ENCODE assay signal across 10 cellular contexts in the genomic region with DNA sequence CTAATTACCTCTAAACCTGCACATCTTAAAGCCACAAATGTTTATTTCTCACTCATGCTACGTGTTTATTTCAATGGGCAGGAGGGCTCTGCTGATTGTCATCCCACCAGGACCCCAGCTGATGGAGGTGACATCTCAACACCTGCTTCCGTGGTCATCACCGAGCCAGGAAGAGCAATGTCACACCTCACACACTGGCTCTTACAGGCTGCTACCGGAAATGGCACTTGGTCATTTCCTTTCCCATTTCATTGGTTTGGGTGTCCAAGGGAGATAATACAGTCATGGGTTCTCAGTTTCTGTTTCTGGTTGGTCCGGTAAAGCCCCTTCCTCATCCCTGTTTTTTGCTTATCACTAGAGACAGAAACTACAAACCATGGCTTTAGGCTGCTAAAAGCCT. TPM values are rescaled to one million over a fixed set of nuclear protein-coding genes. Genes with fewer than 3 reads are reported as not detected.
DNase-seq lines count a peak whose midpoint lies in the region; ATAC-seq and TF ChIP-seq lines count a peak whose summit lies in the region.
"Had no signal": no experiment of that assay in that cellular context is flagged by ENCODE, and none has a peak within 500 bp of the region (broad histone marks: within the 10 kb centered on the region; RNA-seq: fewer than 3 reads in every experiment).

No MANE protein-coding gene starts in this region.

- H3K18ac ChIP-seq in mesendoderm (ENCODE audit: low read length) = no peak overlapping the region

- H2BK5ac ChIP-seq in mesendoderm (ENCODE audit: low read length) = no peak overlapping the region

- H3K4me3 ChIP-seq in esophagus muscularis mucosa (no peak overlapping the region), mesendoderm (ENCODE audit: low read length) (no peak overlapping the region)

- H3K9me3 ChIP-seq in esophagus muscularis mucosa = no peaks in the 10 kb centered on the region

- no peaks in the 10 kb centered on the region for H3K79me2 ChIP-seq in mesendoderm (ENCODE audit: control insufficient read depth, insufficient read depth, low read length)

- H3K36me3 ChIP-seq in esophagus muscularis mucosa = peaks cover 6 to 34% (median 13%) of the 10 kb centered on the region in 4 donors
- H3K36me3 ChIP-seq in mesendoderm (ENCODE audit: control insufficient read depth, insufficient read depth, low read length) = no peaks in the 10 kb centered on the region

- H3K23ac ChIP-seq in mesendoderm (ENCODE audit: low read length) = no peak overlapping the region

- no peak for TF ChIP-seq POLR2A in esophagus muscularis mucosa (IDR thresholded peaks at IDR 0.05; ENCODE audit: low read depth)

- TF ChIP-seq EP300 in esophagus muscularis mucosa (IDR thresholded peaks at IDR 0.05) = no peak

- ATAC-seq in GM19452 (IDR thresholded peaks at IDR 0.05; ENCODE audit: unreplicated experiment) (peak; percentile 93), HG03432 (IDR thresholded peaks at IDR 0.05; ENCODE audit: unreplicated experiment) (peak; percentile 75), GM21515 (IDR thresholded peaks at IDR 0.05; ENCODE audit: unreplicated experiment) (no peak)

- H3K4me1 ChIP-seq in esophagus muscularis mucosa = peaks cover 35 to 67% (median 56%) of the 10 kb centered on the region in 4 donors
- H3K4me1 ChIP-seq in mesendoderm (ENCODE audit: control insufficient read depth, low read depth, low read length) = no peaks in the 10 kb centered on the region

- TF ChIP-seq CTCF in esophagus muscularis mucosa (IDR thresholded peaks at IDR 0.05) = no peak

- H2BK15ac ChIP-seq in mesendoderm (replicated peaks; ENCODE audit: low read depth) = no peak overlapping the region

- no peak overlapping the region for H4K5ac ChIP-seq in mesendoderm (ENCODE audit: low read length)

- H3K27me3 ChIP-seq in esophagus muscularis mucosa (no peaks in the 10 kb centered on the region), mesendoderm (ENCODE audit: insufficient read depth, low read length, poor library complexity) (no peaks in the 10 kb centered on the region)

- H3K79me1 ChIP-seq in mesendoderm (ENCODE audit: low read length) = no peaks in the 10 kb centered on the region

- no peak overlapping the region for H3K56ac ChIP-seq in mesendoderm (ENCODE audit: low read length)

- intact Hi-C loops in esophagus muscularis mucosa (cut with DNase I) = loop anchor here (5.0 kb wide), 1 partner anchor 42 kb away; no protein-coding TSS in a partner anchor

- DNase-seq in GDM1 (lab: John Stamatoyannopoulos, UW) (peak; percentile 7), esophagus muscularis mucosa (ENCODE audit: extremely low spot score) (no peak), DMS53 (lab: John Stamatoyannopoulos, UW) (no peak), NCI-H128 (lab: John Stamatoyannopoulos, UW; ENCODE audit: unreplicated experiment) (no peak), mesendoderm (no peak)
- DNase-seq: NCI-H1048, SHP77 treated with DMSO at 0.1 percent for 48 hours had no signal

- peak overlapping the region in 3 of 4 donors; percentile 2 to 69 (median 25) for H3K27ac ChIP-seq in esophagus muscularis mucosa (replicated peaks in 1 of 4)
- no peak overlapping the region for H3K27ac ChIP-seq in mesendoderm (ENCODE audit: low read depth, low read length)

- no peak overlapping the region for H3K9ac ChIP-seq in mesendoderm (ENCODE audit: low read length)

- WGBS in esophagus muscularis mucosa = 73% methylated on average over 5 of the region's 5 CpGs
- WGBS in mesendoderm (ENCODE audit: extremely low coverage, insufficient coverage, low lambda C conversion rate) = no CpG with 5 or more reads among the region's 5 CpGs

- H3K4ac ChIP-seq in mesendoderm (ENCODE audit: low read depth, low read length) = no peak overlapping the region

- H2BK120ac ChIP-seq in mesendoderm (ENCODE audit: low read depth, low read length) = no peak overlapping the region

- no peak overlapping the region for H2AK5ac ChIP-seq in mesendoderm (ENCODE audit: low read length)

- no peak overlapping the region for H4K8ac ChIP-seq in mesendoderm (ENCODE audit: low read depth, low read length)

- no peak overlapping the region for H3K4me2 ChIP-seq in mesendoderm (ENCODE audit: low read length)

RNA-seq across cellular contexts. Expression of a gene that starts 41.9 kb away (rescaled TPM):
- 10 to 100 TPM; 49.8 to 82.3 (median 72.1) TPM for total RNA-seq in esophagus muscularis mucosa
- polyA plus RNA-seq in mesendoderm (2013, experiment 1 of 2) = 7.2 TPM
- polyA plus RNA-seq in mesendoderm (2013, experiment 2 of 2) = 7.6 TPM
